ENCODE assay signal across 22 cellular contexts in the genomic region with DNA sequence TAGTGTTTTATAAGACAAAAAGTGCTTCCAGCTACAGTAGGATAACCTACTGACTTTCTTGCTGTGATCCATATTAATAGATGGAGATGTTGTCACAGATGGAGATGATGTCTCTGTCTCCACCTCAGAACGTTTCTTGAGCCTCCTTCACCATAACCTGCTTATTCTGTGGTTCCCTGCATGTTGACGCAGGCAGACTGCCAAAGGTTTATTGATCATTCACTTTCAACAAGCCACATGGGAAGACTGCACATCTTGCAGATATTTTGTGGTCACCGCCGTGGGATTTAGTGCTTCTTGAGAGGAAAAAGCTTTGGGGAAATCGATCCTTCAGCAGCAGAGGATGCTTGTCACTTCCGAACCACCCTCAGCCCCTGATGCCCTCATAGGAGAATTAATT.
"Had no signal": no experiment of that assay in that cellular context is flagged by ENCODE, and none has a peak within 500 bp of the region (broad histone marks: within the 10 kb centered on the region; RNA-seq: fewer than 3 reads in every experiment).

No MANE protein-coding gene starts in this region.

- H3K4me1 Mint-ChIP-seq: naive B cell; nephron; stimulated activated effector memory CD8-positive, alpha-beta T cell treated with anti-CD3 and anti-CD28 coated beads, Interleukin-12 subunit alpha, Interleukin-12 subunit beta, amount 100 ng/mL, for 72 hours had no signal

- H3K27me3 Mint-ChIP-seq: naive B cell had no signal

- H3K4me1 ChIP-seq: heart left ventricle, left ventricle myocardium inferior, lower lobe of right lung, parathyroid adenoma, prostate gland, right lobe of liver, tibial nerve had no signal

- H3K9me3 ChIP-seq: heart left ventricle, left ventricle myocardium inferior, lower lobe of right lung, prostate gland, right lobe of liver, tibial nerve had no signal

- H3K36me3 ChIP-seq: heart left ventricle, left ventricle myocardium inferior, lower lobe of right lung, prostate gland, right lobe of liver, tibial nerve had no signal

- H3K9ac ChIP-seq: parathyroid adenoma had no signal

- H3K4me3 ChIP-seq: coronary artery, heart left ventricle, left ventricle myocardium inferior, lower lobe of right lung, prostate gland, right lobe of liver, tibial nerve had no signal

- H3K27ac Mint-ChIP-seq: naive B cell; nephron; stimulated activated effector memory CD8-positive, alpha-beta T cell treated with anti-CD3 and anti-CD28 coated beads, Interleukin-12 subunit alpha, Interleukin-12 subunit beta, amount 100 ng/mL, for 72 hours had no signal

- H3K4me3 Mint-ChIP-seq: naive B cell; nephron; stimulated activated effector memory CD8-positive, alpha-beta T cell treated with anti-CD3 and anti-CD28 coated beads, Interleukin-12 subunit alpha, Interleukin-12 subunit beta, amount 100 ng/mL, for 72 hours had no signal

- H3K27me3 ChIP-seq: heart left ventricle, right lobe of liver, tibial nerve had no signal

- H2AFZ ChIP-seq: parathyroid adenoma had no signal

- H3K79me2 ChIP-seq: parathyroid adenoma had no signal

- H3K27ac ChIP-seq: coronary artery, heart left ventricle, left ventricle myocardium inferior, lower lobe of right lung, parathyroid adenoma, prostate gland, right lobe of liver, tibial nerve had no signal

- DNase-seq: effector CD4-positive, alpha-beta T cell; heart left ventricle; hippocampal formation; left cardiac atrium; left ventricle myocardium inferior; lower lobe of right lung; mesenchymal stem cell; midbrain; naive B cell; occipital lobe; retina; right lobe of liver; stimulated activated CD4-positive, alpha-beta T cell treated with anti-CD3 and anti-CD28 coated beads, Interleukin-4, amount 100 ng/mL, for 1 hour; stimulated activated CD8-positive, alpha-beta memory T cell treated with anti-CD3 and anti-CD28 coated beads, Interleukin-4, amount 100 ng/mL, for 48 hours; stimulated activated naive CD8-positive, alpha-beta T cell treated with anti-CD3 and anti-CD28 coated beads, Interleukin-15, Interleukin-2, amounts not matched to agents 100 U/mL and 50 U/mL, for 24 hours had no signal

- FAIRE-seq: keratinocyte had no signal

- H3K36me3 Mint-ChIP-seq: stimulated activated effector memory CD8-positive, alpha-beta T cell treated with anti-CD3 and anti-CD28 coated beads, Interleukin-12 subunit alpha, Interleukin-12 subunit beta, amount 100 ng/mL, for 72 hours had no signal
